ENCODE assay signal across 1 cellular context in genomic region chr5:103119067-103119764, GRCh38.
TF ChIP-seq lines count a peak whose summit lies in the region.

No MANE protein-coding gene starts in this region.

TF ChIP-seq in A549, 52 proteins besides CTCF, POLR2A, EP300 and RAD21:
- TF ChIP-seq FOSB (CRISPR knock-in tag; IDR thresholded peaks at IDR 0.05) (peak; percentile 41; the same call in 1 of the 2 replicates), MYC (IDR thresholded peaks at IDR 0.05; ENCODE audit: borderline replicate concordance, low read length) (no peak), ZSCAN20 (CRISPR knock-in tag; IDR thresholded peaks at IDR 0.05) (0 out of 2 replicates have a peak, but pooled peaks have one; percentile 31), RARB (CRISPR knock-in tag; IDR thresholded peaks at IDR 0.05) (0 out of 2 replicates have a peak, but pooled peaks have one; percentile 13)
